In the genomic region with DNA sequence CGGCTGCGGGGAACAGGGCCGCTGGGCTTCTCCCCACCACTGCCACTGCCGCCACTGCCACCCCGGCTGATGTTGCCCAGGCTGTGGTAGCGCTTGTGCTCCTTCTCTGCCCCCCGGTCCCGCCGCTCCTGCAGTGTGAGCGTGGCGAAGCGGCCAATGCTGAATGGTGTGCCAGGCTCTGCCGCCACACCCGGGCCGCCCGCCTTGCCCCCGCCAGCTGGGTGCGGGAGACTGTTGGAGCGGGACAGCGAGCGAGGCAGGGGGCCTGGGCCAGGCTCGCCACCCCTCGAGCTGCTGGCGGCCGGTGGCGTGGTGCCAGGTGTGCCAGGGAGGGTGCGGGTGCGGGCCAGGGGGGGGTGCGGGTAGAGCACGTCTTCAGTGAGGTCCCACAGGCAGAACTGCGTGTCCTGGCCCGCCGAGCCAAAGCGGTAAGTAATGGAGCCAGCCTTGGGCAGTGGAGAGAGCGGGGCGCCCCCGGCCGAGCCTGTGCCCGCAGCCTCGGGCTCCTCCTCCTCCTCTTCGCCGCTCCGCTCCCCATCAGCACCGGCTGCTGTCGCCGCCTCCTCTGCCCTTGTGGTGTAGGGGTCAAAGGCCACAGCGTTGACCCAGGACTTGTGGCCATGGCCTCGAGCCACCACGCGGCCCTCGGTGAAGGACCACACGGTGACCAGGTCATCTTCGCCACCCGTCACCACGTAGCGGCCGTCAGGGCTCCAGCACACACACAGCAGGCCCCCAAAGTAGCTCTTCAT, we compare ENCODE assay signal across 23 cellular contexts. TPM values are rescaled to one million over a fixed set of nuclear protein-coding genes. Genes with fewer than 3 reads are reported as not detected.
DNase-seq lines count a peak whose midpoint lies in the region; ATAC-seq, FAIRE-seq and TF ChIP-seq lines count a peak whose summit lies in the region.
"Had no signal": no experiment of that assay in that cellular context is flagged by ENCODE, and none has a peak within 500 bp of the region (broad histone marks: within the 10 kb centered on the region; RNA-seq: fewer than 3 reads in every experiment).

No MANE protein-coding gene starts in this region.

- BruUV-seq in K562 (replicated peaks; lab: Mats Ljungman, UMichigan) = no TSS peak

- H3K27me3 ChIP-seq in K562 (ENCODE audit: control insufficient read depth in 2 of 2, insufficient read depth in 2 of 2, low read length in 2 of 2) (no peaks in the 10 kb centered on the region), osteoblast (ENCODE audit: insufficient read depth, low read length) (no peaks in the 10 kb centered on the region)
- H3K27me3 ChIP-seq: cardiac muscle cell, dorsolateral prefrontal cortex had no signal

- FAIRE-seq in K562 (lab: Jason Lieb, UNC) = no peak
- FAIRE-seq: RCC 7860 had no signal

- no peak overlapping the region; a peak in 1 of 4 replicates for H3K9ac ChIP-seq in K562 (ENCODE audit: insufficient read depth in 1 of 2, low read depth in 2 of 2, low read length in 2 of 2)
- H3K9ac ChIP-seq: BLaER1 had no signal

- DNase-seq in GM12865 (ENCODE audit: low read depth) = peak; percentile 6
- DNase-seq in K562 (ENCODE audit: extremely low read depth in 1 of 4, low spot score in 3 of 4) = no peak
- DNase-seq in osteoblast (ENCODE audit: insufficient read length, low spot score, missing footprints) = peak; percentile 62
- DNase-seq in stimulated activated CD4-positive, alpha-beta T cell treated with anti-CD3 and anti-CD28 coated beads, Interleukin-4, amount 100 ng/mL, for 4 hours = no peak
- DNase-seq in NCI-H187 treated with DMSO at 0.1 percent for 48 hours (lab: John Stamatoyannopoulos, UW) = no peak
- DNase-seq in SW480 (ENCODE audit: low spot score) = no peak
- DNase-seq: activated CD4-positive, alpha-beta T cell treated with anti-CD3 and anti-CD28 coated beads for 4 hours; activated naive CD4-positive, alpha-beta T cell treated with anti-CD3 and anti-CD28 coated beads for 36 hours; activated T-cell treated with anti-CD3 and anti-CD28 coated beads, Interleukin-2, amount 50 U/mL, for 48 hours; Caco-2; dorsolateral prefrontal cortex; hippocampal formation; NCI-H146; NCI-H2171 treated with DMSO at 0.1 percent for 48 hours; NCI-H526 treated with DMSO at 0.1 percent for 48 hours; T-helper 17 cell had no signal

- no peak for TF ChIP-seq POLR2A in K562 (conservative IDR thresholded peaks at IDR 0.05)

- no peak for ATAC-seq in K562
- ATAC-seq: T-helper 17 cell had no signal

- in situ Hi-C loops in K562 (cut with MboI) = no loop called here

- H4K20me1 ChIP-seq in K562 (replicated peaks; ENCODE audit: control insufficient read depth, insufficient read depth, low read length) (no peaks in the 10 kb centered on the region), osteoblast (ENCODE audit: insufficient read depth, low read length) (peaks cover 23% of the 10 kb centered on the region)

- no peak for TF ChIP-seq EP300 in K562 (IDR thresholded peaks at IDR 0.05; ENCODE audit: low read length)

- TF ChIP-seq CTCF in GM12865 (IDR thresholded peaks at IDR 0.05; ENCODE audit: insufficient read depth, low read depth, low read length, missing control alignments) = no peak
- no peak for TF ChIP-seq CTCF in K562 (IDR thresholded peaks at IDR 0.05 in 2 of 3, conservative IDR thresholded peaks at IDR 0.05 in 1 of 3; ENCODE audit: insufficient read depth in 2 of 3, low read depth in 1 of 3, low read length in 3 of 3)
- TF ChIP-seq CTCF in osteoblast (IDR thresholded peaks at IDR 0.05; ENCODE audit: extremely low read depth, low read depth, low read length) = no peak

- peaks cover 3% of the 10 kb centered on the region; the same call in 1 of the 3 replicates for H3K79me2 ChIP-seq in K562 (ENCODE audit: control insufficient read depth, insufficient read depth, low read length)
- peaks cover 63% of the 10 kb centered on the region for H3K79me2 ChIP-seq in osteoblast (ENCODE audit: insufficient read depth, low read length)

- H3K36me3 ChIP-seq in K562 (ENCODE audit: control insufficient read depth, insufficient read depth, low read length) (peaks cover 54% of the 10 kb centered on the region; the same call in 2 of the 3 replicates), osteoblast (ENCODE audit: insufficient read depth, low read length) (peaks cover 50% of the 10 kb centered on the region)

- H2AFZ ChIP-seq in K562 (ENCODE audit: low read depth, low read length) (no peak overlapping the region), osteoblast (ENCODE audit: low read length) (no peak overlapping the region)

- H3K4me2 ChIP-seq in K562 (ENCODE audit: insufficient read depth, low read length) (no peak overlapping the region), osteoblast (ENCODE audit: insufficient read depth, low read length) (no peak overlapping the region)
- H3K4me2 ChIP-seq: BLaER1 had no signal

- H3K27ac ChIP-seq in K562 (ENCODE audit: extremely low read depth, low read depth, low read length) = no peak overlapping the region
- no peak overlapping the region for H3K27ac ChIP-seq in osteoblast (ENCODE audit: low read depth, low read length)
- H3K27ac ChIP-seq: BLaER1 had no signal

- CTCF ChIA-PET in K562 (lab: Yijun Ruan, JAX; ENCODE audit: low intra/inter-chr PET ratio) = no interaction called here

- intact Hi-C loops in K562 (cut with micrococcal nuclease) = no loop called here

- H3K9me1 ChIP-seq in K562 (ENCODE audit: control insufficient read depth, insufficient read depth, low read length) = peaks cover 4% of the 10 kb centered on the region

- H3K4me1 ChIP-seq in K562 (replicated peaks in 1 of 2; ENCODE audit: control insufficient read depth in 2 of 2, insufficient read depth in 2 of 2, low read length in 2 of 2) (peaks cover 4 to 42% of the 10 kb centered on the region in 2 experiments; a peak in 3 of 5 replicates), osteoblast (ENCODE audit: insufficient read depth, low read length) (peaks cover 30% of the 10 kb centered on the region)

- no peak overlapping the region for H3K4me3 ChIP-seq in GM12865 (ENCODE audit: low read depth, low read length)
- no peak overlapping the region for H3K4me3 ChIP-seq in K562
- no peak overlapping the region for H3K4me3 ChIP-seq in osteoblast (ENCODE audit: insufficient read depth, low read length)
- H3K4me3 ChIP-seq: BLaER1, cardiac muscle cell, dorsolateral prefrontal cortex had no signal

- TF ChIP-seq RAD21 in K562 (CRISPR knock-in tag; conservative IDR thresholded peaks at IDR 0.05 in 1 of 2, IDR thresholded peaks at IDR 0.05 in 1 of 2) = no peak

- H3K9me3 ChIP-seq in K562 (replicated peaks; ENCODE audit: control insufficient read depth, insufficient read depth, low read depth, low read length) (no peaks in the 10 kb centered on the region), osteoblast (ENCODE audit: low read depth, low read length) (no peaks in the 10 kb centered on the region)
- H3K9me3 ChIP-seq: BLaER1, Caco-2 had no signal

- 88% methylated on average over 8 of the region's 57 CpGs for WGBS in K562 (ENCODE audit: insufficient coverage, low coverage, missing lambda C conversion rate)

- POLR2A ChIA-PET in K562 (lab: Yijun Ruan, JAX) = interaction anchor here (1.3 to 7.7 kb wide), 3 partner anchors 12 to 34 kb away, joined by 3 to 70 read pairs (median 4); partner anchors contain the start of gene SIX5

RNA-seq across cellular contexts. Expression of gene DMPK, which starts 3.7 kb away (rescaled TPM):
- 108 and 213 TPM in 2 replicates for total RNA-seq in K562 (2011; cell fraction: chromatin; rRNA removed; ENCODE audit: low replicate concordance)
- 94.9 and 106 TPM in 2 replicates for total RNA-seq in K562 (2011; cell fraction: nucleolus; rRNA removed)
- 85.3 and 105 TPM in 2 replicates for total RNA-seq in K562 (2011; cell fraction: nucleoplasm; rRNA removed)
- total RNA-seq in K562 (2014; rRNA removed) = 7.7 and 10.9 TPM in 2 replicates
- total RNA-seq in K562 (2014; rRNA removed; fragmentation: Illumina TruSeq; extraction: Trizol) = 2.3 and 2.8 TPM in 2 replicates
- 7.3 and 8.8 TPM in 2 replicates for total RNA-seq in K562 (2015; rRNA removed; fragmentation: Illumina TruSeq; extraction: Trizol)
- 22.7 and 26.5 TPM in 2 replicates for total RNA-seq in K562 (2021)
- polyA plus RNA-seq in K562 (2011; rRNA removed) = 7.0 and 11.2 TPM in 2 replicates
- polyA plus RNA-seq in K562 (2011; cell fraction: cytosol; rRNA removed) = 8.7 and 21.2 TPM in 2 replicates
- 75.5 and 114 TPM in 2 replicates for polyA plus RNA-seq in K562 (2011; cell fraction: nucleus; rRNA removed)
- 23.7 and 50.9 TPM in 2 replicates for polyA plus RNA-seq in K562 (2012)
- 8.0 and 9.1 TPM in 2 replicates for polyA plus RNA-seq in K562 (2014; fragmentation: Illumina TruSeq; extraction: Trizol)
- under 1 TPM; 0.24 to 0.63 TPM for polyA plus RNA-seq in K562 (2014; fragmentation: Nextera tagmentation; extraction: Ambion mirVana)
- 19.1 and 31.3 TPM in 2 replicates for polyA plus RNA-seq in K562 (2014; rRNA removed)
- polyA minus RNA-seq in K562 (2011; rRNA and poly(A)+ RNA removed) = 6.7 and 13.0 TPM in 2 replicates
- polyA minus RNA-seq in K562 (2011; cell fraction: cytosol; rRNA and poly(A)+ RNA removed) = 5.6 and 7.0 TPM in 2 replicates
- 16.8 and 17.1 TPM in 2 replicates for polyA minus RNA-seq in K562 (2011; cell fraction: nucleus; rRNA and poly(A)+ RNA removed)
- total RNA-seq in osteoblast = 26.8 and 30.4 TPM in 2 replicates

RNA-seq across cellular contexts. Expression of gene DMWD, which starts 6.7 kb away (rescaled TPM):
- 93.8 and 251 TPM in 2 replicates for total RNA-seq in K562 (2011; cell fraction: chromatin; rRNA removed; ENCODE audit: low replicate concordance)
- total RNA-seq in K562 (2011; cell fraction: nucleolus; rRNA removed) = 136 and 149 TPM in 2 replicates
- total RNA-seq in K562 (2011; cell fraction: nucleoplasm; rRNA removed) = 124 and 146 TPM in 2 replicates
- total RNA-seq in K562 (2014; rRNA removed) (30.5 and 38.4 TPM in 2 replicates), K562 (2014; rRNA removed; fragmentation: Illumina TruSeq; extraction: Trizol) (18.1 and 20.0 TPM in 2 replicates), K562 (2015; rRNA removed; fragmentation: Illumina TruSeq; extraction: Trizol) (19.0 and 20.7 TPM in 2 replicates), K562 (2021) (51.3 and 54.6 TPM in 2 replicates), osteoblast (48.5 and 49.2 TPM in 2 replicates)
- polyA plus RNA-seq in K562 (2011; rRNA removed) (15.6 and 22.6 TPM in 2 replicates), K562 (2014; fragmentation: Illumina TruSeq; extraction: Trizol) (15.4 and 18.7 TPM in 2 replicates), K562 (2014; fragmentation: Nextera tagmentation; extraction: Ambion mirVana) (1 to 10 TPM; 4.7 to 7.9 TPM), K562 (2014; rRNA removed) (27.7 and 32.8 TPM in 2 replicates)
- 23.6 and 33.0 TPM in 2 replicates for polyA plus RNA-seq in K562 (2011; cell fraction: cytosol; rRNA removed)
- 46.4 and 68.1 TPM in 2 replicates for polyA plus RNA-seq in K562 (2011; cell fraction: nucleus; rRNA removed)
- 28.7 and 29.1 TPM in 2 replicates for polyA plus RNA-seq in K562 (2012)
- polyA minus RNA-seq in K562 (2011; rRNA and poly(A)+ RNA removed) = 21.1 and 23.5 TPM in 2 replicates
- polyA minus RNA-seq in K562 (2011; cell fraction: cytosol; rRNA and poly(A)+ RNA removed) = 22.7 and 27.3 TPM in 2 replicates
- polyA minus RNA-seq in K562 (2011; cell fraction: nucleus; rRNA and poly(A)+ RNA removed) = 38.4 and 45.5 TPM in 2 replicates

RNA-seq across cellular contexts. Expression of gene SIX5, which starts 16.9 kb away (rescaled TPM):
- total RNA-seq in K562 (2011; cell fraction: chromatin; rRNA removed; ENCODE audit: low replicate concordance) = 4.2 and 17.4 TPM in 2 replicates
- 13.7 and 19.0 TPM in 2 replicates for total RNA-seq in K562 (2011; cell fraction: nucleolus; rRNA removed)
- total RNA-seq in K562 (2011; cell fraction: nucleoplasm; rRNA removed) = 6.2 and 8.5 TPM in 2 replicates
- total RNA-seq in K562 (2014; rRNA removed) = 7.9 and 9.0 TPM in 2 replicates
- 1.0 and 1.4 TPM in 2 replicates for total RNA-seq in K562 (2014; rRNA removed; fragmentation: Illumina TruSeq; extraction: Trizol)
- 4.2 and 5.0 TPM in 2 replicates for total RNA-seq in K562 (2015; rRNA removed; fragmentation: Illumina TruSeq; extraction: Trizol)
- total RNA-seq in K562 (2021) = 15.2 and 17.2 TPM in 2 replicates
- polyA plus RNA-seq in K562 (2011; rRNA removed) = 2.5 and 6.1 TPM in 2 replicates
- 5.6 and 11.7 TPM in 2 replicates for polyA plus RNA-seq in K562 (2011; cell fraction: cytosol; rRNA removed)
- 22.2 and 28.1 TPM in 2 replicates for polyA plus RNA-seq in K562 (2011; cell fraction: nucleus; rRNA removed)
- polyA plus RNA-seq in K562 (2012) = 5.5 and 16.8 TPM in 2 replicates
- polyA plus RNA-seq in K562 (2014; fragmentation: Illumina TruSeq; extraction: Trizol) = 7.4 and 12.5 TPM in 2 replicates
- not detected for polyA plus RNA-seq in K562 (2014; fragmentation: Nextera tagmentation; extraction: Ambion mirVana)
- polyA plus RNA-seq in K562 (2014; rRNA removed) = 9.7 and 10.2 TPM in 2 replicates
- 0.74 and 0.93 TPM in 2 replicates for polyA minus RNA-seq in K562 (2011; rRNA and poly(A)+ RNA removed)
- 4.6 and 7.9 TPM in 2 replicates for polyA minus RNA-seq in K562 (2011; cell fraction: cytosol; rRNA and poly(A)+ RNA removed)
- 7.8 and 10.1 TPM in 2 replicates for polyA minus RNA-seq in K562 (2011; cell fraction: nucleus; rRNA and poly(A)+ RNA removed)
- 11.6 and 11.8 TPM in 2 replicates for total RNA-seq in osteoblast

RNA-seq across cellular contexts. Expression of gene RSPH6A, which starts 29.2 kb away (rescaled TPM):
- total RNA-seq in K562 (2011; cell fraction: chromatin; rRNA removed; ENCODE audit: low replicate concordance) = 0.63 and 3.1 TPM in 2 replicates
- 1.5 and 1.7 TPM in 2 replicates for total RNA-seq in K562 (2011; cell fraction: nucleolus; rRNA removed)
- total RNA-seq in K562 (2011; cell fraction: nucleoplasm; rRNA removed) = 0.81 and 1.1 TPM in 2 replicates
- not detected in 2 replicates for total RNA-seq in K562 (2014; rRNA removed)
- not detected in 2 replicates for total RNA-seq in K562 (2014; rRNA removed; fragmentation: Illumina TruSeq; extraction: Trizol)
- 0.07 TPM in 1 of 2 replicates, not detected in the other for total RNA-seq in K562 (2015; rRNA removed; fragmentation: Illumina TruSeq; extraction: Trizol)
- 0.07 TPM in 1 of 2 replicates, not detected in the other for total RNA-seq in K562 (2021)
- 0.03 and 0.04 TPM in 2 replicates for polyA plus RNA-seq in K562 (2011; rRNA removed)
- polyA plus RNA-seq in K562 (2011; cell fraction: cytosol; rRNA removed) = not detected in 2 replicates
- 0.08 and 0.14 TPM in 2 replicates for polyA plus RNA-seq in K562 (2011; cell fraction: nucleus; rRNA removed)
- 0.05 and 0.15 TPM in 2 replicates for polyA plus RNA-seq in K562 (2012)
- not detected in 2 replicates for polyA plus RNA-seq in K562 (2014; fragmentation: Illumina TruSeq; extraction: Trizol)
- not detected for polyA plus RNA-seq in K562 (2014; fragmentation: Nextera tagmentation; extraction: Ambion mirVana)
- 0.07 and 0.15 TPM in 2 replicates for polyA plus RNA-seq in K562 (2014; rRNA removed)
- polyA minus RNA-seq in K562 (2011; rRNA and poly(A)+ RNA removed) = 0.09 TPM in 1 of 2 replicates, not detected in the other
- polyA minus RNA-seq in K562 (2011; cell fraction: cytosol; rRNA and poly(A)+ RNA removed) = not detected in 2 replicates
- 0.54 and 0.56 TPM in 2 replicates for polyA minus RNA-seq in K562 (2011; cell fraction: nucleus; rRNA and poly(A)+ RNA removed)
- under 0.01 and 0.29 TPM in 2 replicates for total RNA-seq in osteoblast
- total RNA-seq: urinary bladder had no signal
- polyA plus RNA-seq: urinary bladder had no signal

RNA-seq across cellular contexts. Expression of gene MEIOSIN, which starts 52.7 kb away (rescaled TPM):
- total RNA-seq in K562 (2011; cell fraction: chromatin; rRNA removed; ENCODE audit: low replicate concordance) = 0.48 and 1.4 TPM in 2 replicates
- 0.66 and 0.67 TPM in 2 replicates for total RNA-seq in K562 (2011; cell fraction: nucleolus; rRNA removed)
- total RNA-seq in K562 (2011; cell fraction: nucleoplasm; rRNA removed) = 0.37 and 0.76 TPM in 2 replicates
- total RNA-seq in K562 (2014; rRNA removed) = 1.6 and 2.4 TPM in 2 replicates
- 0.64 and 0.76 TPM in 2 replicates for total RNA-seq in K562 (2014; rRNA removed; fragmentation: Illumina TruSeq; extraction: Trizol)
- 0.51 and 0.64 TPM in 2 replicates for total RNA-seq in K562 (2015; rRNA removed; fragmentation: Illumina TruSeq; extraction: Trizol)
- 1.5 and 2.0 TPM in 2 replicates for total RNA-seq in K562 (2021)
- polyA plus RNA-seq in K562 (2011; rRNA removed) = 0.20 and 1.4 TPM in 2 replicates
- 0.82 and 0.99 TPM in 2 replicates for polyA plus RNA-seq in K562 (2011; cell fraction: cytosol; rRNA removed)
- polyA plus RNA-seq in K562 (2011; cell fraction: nucleus; rRNA removed) = 0.51 and 0.86 TPM in 2 replicates
- polyA plus RNA-seq in K562 (2012) = 1.8 and 3.2 TPM in 2 replicates
- polyA plus RNA-seq in K562 (2014; fragmentation: Illumina TruSeq; extraction: Trizol) = 1.8 and 2.2 TPM in 2 replicates
- under 1 TPM; 0.06 to 0.07 TPM for polyA plus RNA-seq in K562 (2014; fragmentation: Nextera tagmentation; extraction: Ambion mirVana)
- 1.2 and 1.6 TPM in 2 replicates for polyA plus RNA-seq in K562 (2014; rRNA removed)
- 0.21 and 0.54 TPM in 2 replicates for polyA minus RNA-seq in K562 (2011; rRNA and poly(A)+ RNA removed)
- polyA minus RNA-seq in K562 (2011; cell fraction: cytosol; rRNA and poly(A)+ RNA removed) = 1.1 TPM in 1 of 2 replicates, not detected in the other
- 0.13 and 1.1 TPM in 2 replicates for polyA minus RNA-seq in K562 (2011; cell fraction: nucleus; rRNA and poly(A)+ RNA removed)
- total RNA-seq in osteoblast = not detected in 2 replicates
- total RNA-seq: activated naive CD4-positive, alpha-beta T cell treated with anti-CD3 and anti-CD28 coated beads for 36 hours; Caco-2; Daoy; fibroblast of villous mesenchyme; lung microvascular endothelial cell; T-helper 17 cell; urinary bladder had no signal
- polyA plus RNA-seq: urinary bladder had no signal

Comparison
In these comparisons a context has a peak if more than half of its experiments do, and no peak if none do; other contexts are left out.
1. DNase-seq: peak in GM12865 (single experiment) and osteoblast (single experiment); none in K562 (0 of 4), stimulated activated CD4-positive, alpha-beta T cell treated with anti-CD3 and anti-CD28 coated beads, Interleukin-4, amount 100 ng/mL, for 4 hours (0 of 2), NCI-H187 treated with DMSO at 0.1 percent for 48 hours (single experiment) and SW480 (single experiment).